In genomic region chr19:49570138-49570856, GRCh38 we compare ENCODE assay signal across 8 cellular contexts. TPM values are rescaled to one million over a fixed set of nuclear protein-coding genes. Genes with fewer than 3 reads are reported as not detected.
DNase-seq lines count a peak whose midpoint lies in the region; ATAC-seq, FAIRE-seq and TF ChIP-seq lines count a peak whose summit lies in the region.

No MANE protein-coding gene starts in this region.

- TF ChIP-seq CTCF in AG04450 (IDR thresholded peaks at IDR 0.05; ENCODE audit: low read depth, low read length) (peak; percentile 99), MCF 10A (IDR thresholded peaks at IDR 0.05; ENCODE audit: unreplicated experiment) (peak; percentile 97)

- POLR2A ChIA-PET in AG04450 (lab: Yijun Ruan, JAX) (interaction anchor here (0.6 to 0.7 kb wide), 3 partner anchors 10 to 74 kb away, joined by 3 to 6 read pairs (median 4); partner anchors contain the start of gene NOSIP), MCF 10A (lab: Yijun Ruan, JAX) (interaction anchor here (0.8 to 4.4 kb wide), 10 partner anchors 10 to 293 kb away, joined by 3 to 35 read pairs (median 4); partner anchors contain the start of genes NOSIP, PIH1D1, PRMT1 and PRRG2)

- H3K27ac ChIP-seq in AG04450 (ENCODE audit: low read depth, low read length): no peak overlapping the region

- no peaks in the 10 kb centered on the region for H3K27me3 Mint-ChIP-seq in MCF 10A (ENCODE audit: insufficient read depth, unreplicated experiment)

- H3K4me1 Mint-ChIP-seq in MCF 10A (ENCODE audit: insufficient read depth, unreplicated experiment): peaks cover 16% of the 10 kb centered on the region

- no peak for ATAC-seq in HG02885 (IDR thresholded peaks at IDR 0.05; ENCODE audit: poor library complexity, unreplicated experiment)

- no peak for TF ChIP-seq POLR2A in GM12891 (IDR thresholded peaks at IDR 0.05; ENCODE audit: low read depth, low read length)

- BruUV-seq in MCF 10A (replicated peaks; lab: Mats Ljungman, UMichigan): no TSS peak

- H3K27me3 ChIP-seq in AG04450 (ENCODE audit: control insufficient read depth, insufficient read depth, low read length): no peaks in the 10 kb centered on the region

- H3K4me3 Mint-ChIP-seq in MCF 10A (ENCODE audit: unreplicated experiment): no peak overlapping the region

- H3K9me3 ChIP-seq in AG04450 (ENCODE audit: control insufficient read depth, insufficient read depth, low read length): no peaks in the 10 kb centered on the region

- H3K4me3 ChIP-seq in AG04450 (ENCODE audit: low read depth, low read length): no peak overlapping the region

- H3K36me3 Mint-ChIP-seq in MCF 10A (ENCODE audit: insufficient read depth, unreplicated experiment): peaks cover 30% of the 10 kb centered on the region

- FAIRE-seq in GM12891 (lab: Jason Lieb, UNC): peak; percentile 76

- DNase-seq in AG04450 (ENCODE audit: low read depth, low spot score) (peak; percentile 73), GM12891 (ENCODE audit: insufficient read length, low spot score) (peak; percentile 69), NCI-H2029 (lab: John Stamatoyannopoulos, UW) (peak; percentile 71), T-helper 1 cell (peak in 4 of 5 donors; percentile 57 to 85 (median 68)), MCF 10A (ENCODE audit: unreplicated experiment) (peak; percentile 91), iPS-NIHi7 (ENCODE audit: extremely low spot score) (peak; percentile 87)
- DNase-seq in stimulated activated CD4-positive, alpha-beta T cell treated with anti-CD3 and anti-CD28 coated beads, Interleukin-2, amount 100 ng/mL, for 24 hours: peak; percentile 60 to 67

- H3K9me3 Mint-ChIP-seq in MCF 10A (ENCODE audit: unreplicated experiment): no peaks in the 10 kb centered on the region

- intact Hi-C loops in MCF 10A (cut with micrococcal nuclease): loop anchor here (1.0 kb wide), 2 partner anchors 23 to 67 kb away; no protein-coding TSS in a partner anchor

- CTCF ChIA-PET in AG04450 (lab: Charles Lee) (interaction anchor here (0.5 to 4.0 kb wide), 40 partner anchors 9 to 780 kb away, joined by 3 to 75 read pairs (median 5); partner anchors contain the start of genes NOSIP, PRR12, PRRG2 and RRAS), MCF 10A (lab: Yijun Ruan, JAX) (interaction anchor here (0.6 to 5.3 kb wide), 33 partner anchors 10 to 1053 kb away, joined by 3 to 89 read pairs (median 5); partner anchors contain the start of genes FLT3LG, NOSIP, PRR12 and PRRG2)

- H3K27ac Mint-ChIP-seq in MCF 10A (ENCODE audit: low read depth, unreplicated experiment): no peak overlapping the region

TF ChIP-seq in GM12891, 5 proteins besides CTCF, POLR2A, EP300 and RAD21:
- TF ChIP-seq TAF1 (IDR thresholded peaks at IDR 0.05; ENCODE audit: low read depth, low read length) (no peak), SPI1 (IDR thresholded peaks at IDR 0.05; ENCODE audit: low read depth, low read length) (no peak), POLR2AphosphoS5 (IDR thresholded peaks at IDR 0.05; ENCODE audit: low read depth, low read length) (no peak)

RNA-seq across cellular contexts. Expression of gene NOSIP, which starts 10.1 kb away (rescaled TPM):
- 43.9 and 77.5 TPM in 2 replicates for polyA plus RNA-seq in AG04450 (2011; rRNA removed)
- polyA minus RNA-seq in AG04450 (2011; rRNA and poly(A)+ RNA removed): 47.7 and 79.8 TPM in 2 replicates
- polyA plus RNA-seq in GM12891 (2012; ENCODE audit: low read depth, missing spikeins): 49.2 TPM
- 54.4 and 57.9 TPM in 2 replicates for total RNA-seq in MCF 10A (2022)

RNA-seq across cellular contexts. Expression of gene PRRG2, which starts 10.8 kb away (rescaled TPM):
- 0.31 and 0.35 TPM in 2 replicates for polyA plus RNA-seq in AG04450 (2011; rRNA removed)
- polyA minus RNA-seq in AG04450 (2011; rRNA and poly(A)+ RNA removed): 0.22 and 0.32 TPM in 2 replicates
- polyA plus RNA-seq in GM12891 (2012; ENCODE audit: low read depth, missing spikeins): 1.1 TPM
- 3.9 and 4.7 TPM in 2 replicates for total RNA-seq in MCF 10A (2022)

RNA-seq across cellular contexts. Expression of gene PRR12, which starts 20.7 kb away (rescaled TPM):
- polyA plus RNA-seq in AG04450 (2011; rRNA removed): 0.36 and 0.66 TPM in 2 replicates
- 0.65 and 0.74 TPM in 2 replicates for polyA minus RNA-seq in AG04450 (2011; rRNA and poly(A)+ RNA removed)
- polyA plus RNA-seq in GM12891 (2012; ENCODE audit: low read depth, missing spikeins): 5.4 TPM
- total RNA-seq in MCF 10A (2022): 19.0 and 20.2 TPM in 2 replicates

RNA-seq across cellular contexts. Expression of gene RCN3, which starts 42.5 kb away (rescaled TPM):
- 14.7 and 29.4 TPM in 2 replicates for polyA plus RNA-seq in AG04450 (2011; rRNA removed)
- polyA minus RNA-seq in AG04450 (2011; rRNA and poly(A)+ RNA removed): 7.7 and 9.4 TPM in 2 replicates
- polyA plus RNA-seq in GM12891 (2012; ENCODE audit: low read depth, missing spikeins): 0.94 TPM
- not detected in 2 replicates for total RNA-seq in MCF 10A (2022)

RNA-seq across cellular contexts. Expression of gene FCGRT, which starts 57.8 kb away (rescaled TPM):
- polyA plus RNA-seq in AG04450 (2011; rRNA removed): 46.1 and 68.1 TPM in 2 replicates
- 21.6 and 22.1 TPM in 2 replicates for polyA minus RNA-seq in AG04450 (2011; rRNA and poly(A)+ RNA removed)
- polyA plus RNA-seq in GM12891 (2012; ENCODE audit: low read depth, missing spikeins): 1.4 TPM
- total RNA-seq in MCF 10A (2022): not detected in 2 replicates
